Comparison of ENCODE assay signal across 31 cellular contexts in genomic region chr1:46753985-46754384, GRCh38. TPM values are rescaled to one million over a fixed set of nuclear protein-coding genes. Genes with fewer than 3 reads are reported as not detected.
"Had no signal": no experiment of that assay in that cellular context is flagged by ENCODE, and none has a peak within 500 bp of the region (broad histone marks: within the 10 kb centered on the region; RNA-seq: fewer than 3 reads in every experiment).

No MANE protein-coding gene starts in this region.

- ATAC-seq: activated CD4-positive, alpha-beta T cell treated with anti-CD3 and anti-CD28 coated beads for 36 hours; activated CD8-positive, alpha-beta memory T cell treated with anti-CD3 and anti-CD28 coated beads, Interleukin-2, amount 10 ng/mL, durations not matched to agents 7 days and 5 days; activated CD8-positive, alpha-beta T cell treated with anti-CD3 and anti-CD28 coated beads, Interleukin-2, amount 10 ng/mL, durations not matched to agents 7 days and 5 days; activated T-cell treated with anti-CD3 and anti-CD28 coated beads, Interleukin-2, amount 50 U/mL, for 72 hours; heart left ventricle; left lung; lower lobe of right lung; natural killer cell; sciatic nerve; stimulated activated effector memory CD8-positive, alpha-beta T cell treated with anti-CD3 and anti-CD28 coated beads, Interleukin-12 subunit alpha, Interleukin-12 subunit beta, amount 100 ng/mL, for 72 hours; T-cell; upper lobe of right lung had no signal

- DNase-seq: activated CD4-positive, alpha-beta T cell treated with anti-CD3 and anti-CD28 coated beads for 36 hours; activated CD4-positive, CD25-positive, alpha-beta regulatory T cell; activated CD8-positive, alpha-beta memory T cell treated with anti-CD3 and anti-CD28 coated beads, Interleukin-2, amount 10 ng/mL, durations not matched to agents 7 days and 5 days; activated CD8-positive, alpha-beta T cell treated with anti-CD3 and anti-CD28 coated beads, Interleukin-2, amount 10 ng/mL, durations not matched to agents 7 days and 5 days; activated naive CD4-positive, alpha-beta T cell treated with Interleukin-2 at 50 U/mL for 16 hours; activated T-cell treated with anti-CD3 and anti-CD28 coated beads, Interleukin-2, amount 50 U/mL, for 72 hours; anterior cingulate cortex; effector CD4-positive, alpha-beta T cell; erythroblast; heart left ventricle; left lung; lower lobe of right lung; mesendoderm; natural killer cell; stimulated activated CD4-positive, alpha-beta T cell treated with anti-CD3 and anti-CD28 coated beads, Interleukin-12 subunit alpha, Interleukin-12 subunit beta, amount 100 ng/mL, for 4 hours; stimulated activated CD4-positive, alpha-beta T cell treated with anti-CD3 and anti-CD28 coated beads, Interleukin-4, amount 100 ng/mL, for 1 hour; T-cell; upper lobe of right lung had no signal

- H3K9me3 ChIP-seq: heart left ventricle, left lung, lower lobe of right lung, thoracic aorta, upper lobe of right lung had no signal

- H3K4me3 Mint-ChIP-seq: activated CD4-positive, alpha-beta T cell treated with anti-CD3 and anti-CD28 coated beads for 36 hours; activated CD8-positive, alpha-beta memory T cell treated with anti-CD3 and anti-CD28 coated beads, Interleukin-2, amount 10 ng/mL, durations not matched to agents 7 days and 5 days; activated CD8-positive, alpha-beta T cell treated with anti-CD3 and anti-CD28 coated beads, Interleukin-2, amount 10 ng/mL, durations not matched to agents 7 days and 5 days; activated naive CD8-positive, alpha-beta T cell; activated T-cell treated with anti-CD3 and anti-CD28 coated beads, Interleukin-2, amount 50 U/mL, for 72 hours; natural killer cell; stimulated activated effector memory CD8-positive, alpha-beta T cell treated with anti-CD3 and anti-CD28 coated beads, Interleukin-12 subunit alpha, Interleukin-12 subunit beta, amount 100 ng/mL, for 72 hours; stimulated activated naive CD8-positive, alpha-beta T cell treated with anti-CD3 and anti-CD28 coated beads, Interleukin-15, Interleukin-2, amounts not matched to agents 100 ng/mL and 50 ng/mL, for 24 hours; T-cell; T-helper 2 cell treated with Interferon-gamma antibody and Interleukin-4, amounts not matched to agents 5 μg/mL and 100 μg/mL, for 36 hours had no signal

- H3K36me3 Mint-ChIP-seq: activated CD8-positive, alpha-beta memory T cell treated with anti-CD3 and anti-CD28 coated beads, Interleukin-2, amount 10 ng/mL, durations not matched to agents 7 days and 5 days; activated naive CD8-positive, alpha-beta T cell; natural killer cell; stimulated activated effector memory CD8-positive, alpha-beta T cell treated with anti-CD3 and anti-CD28 coated beads, Interleukin-12 subunit alpha, Interleukin-12 subunit beta, amount 100 ng/mL, for 72 hours; T-cell had no signal

- H3K4me1 Mint-ChIP-seq: activated CD4-positive, alpha-beta T cell treated with anti-CD3 and anti-CD28 coated beads for 36 hours; activated CD8-positive, alpha-beta memory T cell treated with anti-CD3 and anti-CD28 coated beads, Interleukin-2, amount 10 ng/mL, durations not matched to agents 7 days and 5 days; natural killer cell; stimulated activated effector memory CD8-positive, alpha-beta T cell treated with anti-CD3 and anti-CD28 coated beads, Interleukin-12 subunit alpha, Interleukin-12 subunit beta, amount 100 ng/mL, for 72 hours; T-cell had no signal

- H3K27ac ChIP-seq: heart left ventricle, left lung, lower lobe of right lung, thoracic aorta, upper lobe of right lung had no signal

- H3K4me1 ChIP-seq: left lung had no signal

- H3K27me3 ChIP-seq: heart left ventricle, left lung, upper lobe of right lung had no signal

- H3K9me3 Mint-ChIP-seq: activated T-cell treated with anti-CD3 and anti-CD28 coated beads, Interleukin-2, amount 50 U/mL, for 72 hours; natural killer cell; stimulated activated effector memory CD8-positive, alpha-beta T cell treated with anti-CD3 and anti-CD28 coated beads, Interleukin-12 subunit alpha, Interleukin-12 subunit beta, amount 100 ng/mL, for 72 hours; stimulated activated naive CD8-positive, alpha-beta T cell treated with anti-CD3 and anti-CD28 coated beads, Interleukin-15, Interleukin-2, amounts not matched to agents 100 ng/mL and 50 ng/mL, for 24 hours; T-cell; T-helper 2 cell treated with Interferon-gamma antibody and Interleukin-4, amounts not matched to agents 5 μg/mL and 100 μg/mL, for 36 hours had no signal

- H3K27ac Mint-ChIP-seq: activated CD4-positive, alpha-beta T cell treated with anti-CD3 and anti-CD28 coated beads for 36 hours; activated CD8-positive, alpha-beta memory T cell treated with anti-CD3 and anti-CD28 coated beads, Interleukin-2, amount 10 ng/mL, durations not matched to agents 7 days and 5 days; activated CD8-positive, alpha-beta T cell treated with anti-CD3 and anti-CD28 coated beads, Interleukin-2, amount 10 ng/mL, durations not matched to agents 7 days and 5 days; activated naive CD8-positive, alpha-beta T cell; activated T-cell treated with anti-CD3 and anti-CD28 coated beads, Interleukin-2, amount 50 U/mL, for 72 hours; natural killer cell; stimulated activated effector memory CD8-positive, alpha-beta T cell treated with anti-CD3 and anti-CD28 coated beads, Interleukin-12 subunit alpha, Interleukin-12 subunit beta, amount 100 ng/mL, for 72 hours; stimulated activated naive CD8-positive, alpha-beta T cell treated with anti-CD3 and anti-CD28 coated beads, Interleukin-15, Interleukin-2, amounts not matched to agents 100 ng/mL and 50 ng/mL, for 24 hours; T-cell; T-helper 2 cell treated with Interferon-gamma antibody and Interleukin-4, amounts not matched to agents 5 μg/mL and 100 μg/mL, for 36 hours had no signal

- H3K4me3 ChIP-seq: heart left ventricle, left lung, lower lobe of right lung, skin epidermis, thoracic aorta, upper lobe of right lung had no signal

- H3K36me3 ChIP-seq: heart left ventricle, left lung, lower lobe of right lung, thoracic aorta, upper lobe of right lung had no signal

- FAIRE-seq: colon, endometrium had no signal

RNA-seq across cellular contexts. Expression of gene CYP4B1, which starts 44.9 kb away (rescaled TPM):
- total RNA-seq: activated CD4-positive, alpha-beta T cell treated with anti-CD3 and anti-CD28 coated beads for 36 hours; activated CD8-positive, alpha-beta memory T cell treated with anti-CD3 and anti-CD28 coated beads, Interleukin-2, amount 10 ng/mL, durations not matched to agents 7 days and 5 days; activated CD8-positive, alpha-beta T cell treated with anti-CD3 and anti-CD28 coated beads, Interleukin-2, amount 10 ng/mL, durations not matched to agents 7 days and 5 days; activated T-cell treated with anti-CD3 and anti-CD28 coated beads, Interleukin-2, amount 50 U/mL, for 72 hours; fibroblast of lung; fibroblast of villous mesenchyme; mononuclear cell; natural killer cell; osteocyte had no signal
- polyA plus RNA-seq: fibroblast of lung had no signal
